8 cellular contexts compared by ENCODE assay signal in the genomic region with DNA sequence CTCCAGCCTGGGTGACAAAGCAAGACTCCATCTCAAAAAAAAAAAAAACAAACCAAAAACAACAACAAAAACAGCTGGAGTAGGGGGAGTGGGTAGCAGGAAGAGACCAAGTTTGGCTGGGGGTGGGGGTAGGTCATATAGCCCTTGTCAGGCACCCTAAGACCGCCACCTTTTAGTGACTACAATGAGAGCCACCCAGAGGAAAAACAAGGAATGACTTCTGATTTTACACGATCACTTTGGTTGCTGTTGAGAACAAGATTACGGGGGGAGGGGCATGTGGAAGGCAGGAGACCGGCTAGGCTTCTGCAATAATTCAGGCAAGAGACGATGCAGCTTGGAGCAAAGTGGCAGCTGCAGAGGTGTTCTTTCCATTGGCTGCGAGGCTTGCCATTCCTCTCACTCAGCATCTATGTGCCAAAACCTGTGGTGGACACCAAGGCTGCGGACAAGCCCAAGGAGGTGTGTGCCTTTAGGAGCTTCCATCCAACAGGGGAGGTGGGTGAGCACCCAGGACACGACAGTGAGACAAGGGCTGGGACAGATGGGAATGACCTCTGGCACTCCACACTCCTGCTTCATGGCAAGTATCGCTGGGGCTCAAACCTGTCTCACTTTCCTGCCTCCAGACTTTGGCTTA. TPM values are rescaled to one million over a fixed set of nuclear protein-coding genes. Genes with fewer than 3 reads are reported as not detected.
DNase-seq lines count a peak whose midpoint lies in the region; ATAC-seq and TF ChIP-seq lines count a peak whose summit lies in the region.

No MANE protein-coding gene starts in this region.

- ATAC-seq in activated CD8-positive, alpha-beta memory T cell treated with anti-CD3 and anti-CD28 coated beads, Interleukin-2, amount 10 ng/mL, durations not matched to agents 7 days and 5 days, result no peak

- H3K4me1 Mint-ChIP-seq in activated CD8-positive, alpha-beta memory T cell treated with anti-CD3 and anti-CD28 coated beads, Interleukin-2, amount 10 ng/mL, durations not matched to agents 7 days and 5 days, result peaks cover 71% of the 10 kb centered on the region

- WGBS in ovary, 3 donors, result 35 to 38% (median 37%) methylated on average over 9 of the region's 9 CpGs

- peaks cover 26% of the 10 kb centered on the region for H3K36me3 Mint-ChIP-seq in activated CD8-positive, alpha-beta memory T cell treated with anti-CD3 and anti-CD28 coated beads, Interleukin-2, amount 10 ng/mL, durations not matched to agents 7 days and 5 days

- no peaks in the 10 kb centered on the region for H3K27me3 ChIP-seq in ovary

- H3K27ac ChIP-seq in ovary, result no peak overlapping the region

- no peaks in the 10 kb centered on the region for H3K27me3 Mint-ChIP-seq in activated CD8-positive, alpha-beta memory T cell treated with anti-CD3 and anti-CD28 coated beads, Interleukin-2, amount 10 ng/mL, durations not matched to agents 7 days and 5 days

- peaks cover 14% of the 10 kb centered on the region for H3K4me1 ChIP-seq in ovary (ENCODE audit: insufficient read depth)

- H3K9me3 Mint-ChIP-seq in activated CD8-positive, alpha-beta memory T cell treated with anti-CD3 and anti-CD28 coated beads, Interleukin-2, amount 10 ng/mL, durations not matched to agents 7 days and 5 days (ENCODE audit: low read depth), result no peaks in the 10 kb centered on the region

- intact Hi-C loops in ovary (cut with DNase I), result loop anchor here (5.0 to 10.0 kb wide), 4 partner anchors 214 to 816 kb away; a partner anchor contains a TSS

- H3K4me3 Mint-ChIP-seq in activated CD8-positive, alpha-beta memory T cell treated with anti-CD3 and anti-CD28 coated beads, Interleukin-2, amount 10 ng/mL, durations not matched to agents 7 days and 5 days, result peak overlapping the region; percentile 93

- H3K36me3 ChIP-seq in ovary, result no peaks in the 10 kb centered on the region

- peak overlapping the region; percentile 33 for H3K27ac Mint-ChIP-seq in activated CD8-positive, alpha-beta memory T cell treated with anti-CD3 and anti-CD28 coated beads, Interleukin-2, amount 10 ng/mL, durations not matched to agents 7 days and 5 days

- CTCF ChIA-PET in activated CD8-positive, alpha-beta memory T cell treated with anti-CD3 and anti-CD28 coated beads, Interleukin-2, amount 10 ng/mL, durations not matched to agents 7 days and 5 days (lab: Charles Lee), result interaction anchor here (0.9 to 22.3 kb wide), 16 partner anchors 10 to 497 kb away, joined by 3 to 478 read pairs (median 7); a partner anchor contains a TSS

- TF ChIP-seq CTCF in ovary (IDR thresholded peaks at IDR 0.05), result no peak

- no peaks in the 10 kb centered on the region for H3K9me3 ChIP-seq in ovary

- no peak overlapping the region for H3K4me3 ChIP-seq in ovary

- TF ChIP-seq POLR2A in ovary (IDR thresholded peaks at IDR 0.05), result no peak

- no peak for DNase-seq in activated CD8-positive, alpha-beta memory T cell treated with anti-CD3 and anti-CD28 coated beads, Interleukin-2, amount 10 ng/mL, durations not matched to agents 7 days and 5 days
- DNase-seq in activated CD8-positive, alpha-beta memory T cell treated with anti-CD3 and anti-CD28 coated beads, Interleukin-2, amount 50 U/mL, for 4 hours, result no peak
- DNase-seq in NOMO-1 (lab: John Stamatoyannopoulos, UW; ENCODE audit: unreplicated experiment in 2 of 2) (peak; percentile 63 to 79), cerebellar cortex (ENCODE audit: low spot score) (peak; percentile 73), ovary (peak in 3 of 5 donors; percentile 14 to 42 (median 35)), NCI-H1092 treated with DMSO at 0.1 percent for 48 hours (lab: John Stamatoyannopoulos, UW) (no peak), GOT3 (lab: John Stamatoyannopoulos, UW) (no peak)
- DNase-seq in stimulated activated CD4-positive, alpha-beta T cell treated with anti-CD3 and anti-CD28 coated beads, Interleukin-2, amount 100 ng/mL, for 48 hours, result no peak

- TF ChIP-seq EP300 in ovary (IDR thresholded peaks at IDR 0.05), result no peak

RNA-seq across cellular contexts. Expression of a gene that starts 1.7 kb away (rescaled TPM):
- total RNA-seq in activated CD8-positive, alpha-beta memory T cell treated with anti-CD3 and anti-CD28 coated beads, Interleukin-2, amount 10 ng/mL, durations not matched to agents 7 days and 5 days, result 10 to 100 TPM; 64.8 to 81.6 TPM
- total RNA-seq in ovary, result 100 to 1,000 TPM in 1 of 7 donors, 10 to 100 TPM in 6; 41.9 to 117 (median 44.2) TPM
- 100 to 1,000 TPM in 1 of 2 donors, 1 to 10 TPM in 1; 9.1 to 130 TPM for polyA plus RNA-seq in ovary

RNA-seq across cellular contexts. Expression of a gene that starts 10.4 kb away (rescaled TPM):
- 100 to 1,000 TPM; 365 to 501 TPM for total RNA-seq in activated CD8-positive, alpha-beta memory T cell treated with anti-CD3 and anti-CD28 coated beads, Interleukin-2, amount 10 ng/mL, durations not matched to agents 7 days and 5 days
- total RNA-seq in ovary, result 100 to 1,000 TPM; 212 to 611 (median 246) TPM
- polyA plus RNA-seq in ovary, result 100 to 1,000 TPM; 393 to 398 TPM

RNA-seq across cellular contexts. Expression of a gene that starts 28.7 kb away (rescaled TPM):
- 10 to 100 TPM; 40.6 to 45.7 TPM for total RNA-seq in activated CD8-positive, alpha-beta memory T cell treated with anti-CD3 and anti-CD28 coated beads, Interleukin-2, amount 10 ng/mL, durations not matched to agents 7 days and 5 days
- total RNA-seq in ovary, result 10 to 100 TPM; 13.1 to 23.9 (median 19.9) TPM
- 10 to 100 TPM; 11.4 to 19.2 TPM for polyA plus RNA-seq in ovary

RNA-seq across cellular contexts. Expression of a gene that starts 39.7 kb away (rescaled TPM):
- 1 to 10 TPM in 1 of 2 experiments, under 1 TPM in 1; 0.30 to 1.8 TPM for total RNA-seq in activated CD8-positive, alpha-beta memory T cell treated with anti-CD3 and anti-CD28 coated beads, Interleukin-2, amount 10 ng/mL, durations not matched to agents 7 days and 5 days
- total RNA-seq in ovary, result under 1 TPM in 6 of 7 donors, not detected in 1; 0.05 to 0.23 (median 0.11) TPM
- under 1 TPM; 0.02 to 0.07 TPM for polyA plus RNA-seq in ovary

Comparison
In these comparisons a context has a peak if more than half of its experiments do, and no peak if none do; other contexts are left out.
1. DNase-seq: peak in NOMO-1 (2 of 2), cerebellar cortex (single experiment) and ovary (3 of 5); none in activated CD8-positive, alpha-beta memory T cell treated with anti-CD3 and anti-CD28 coated beads, Interleukin-2, amount 10 ng/mL, durations not matched to agents 7 days and 5 days (single experiment), activated CD8-positive, alpha-beta memory T cell treated with anti-CD3 and anti-CD28 coated beads, Interleukin-2, amount 50 U/mL, for 4 hours (single experiment), NCI-H1092 treated with DMSO at 0.1 percent for 48 hours (single experiment), GOT3 (single experiment) and stimulated activated CD4-positive, alpha-beta T cell treated with anti-CD3 and anti-CD28 coated beads, Interleukin-2, amount 100 ng/mL, for 48 hours (0 of 2).